19 cellular contexts compared by ENCODE assay signal in the genomic region with DNA sequence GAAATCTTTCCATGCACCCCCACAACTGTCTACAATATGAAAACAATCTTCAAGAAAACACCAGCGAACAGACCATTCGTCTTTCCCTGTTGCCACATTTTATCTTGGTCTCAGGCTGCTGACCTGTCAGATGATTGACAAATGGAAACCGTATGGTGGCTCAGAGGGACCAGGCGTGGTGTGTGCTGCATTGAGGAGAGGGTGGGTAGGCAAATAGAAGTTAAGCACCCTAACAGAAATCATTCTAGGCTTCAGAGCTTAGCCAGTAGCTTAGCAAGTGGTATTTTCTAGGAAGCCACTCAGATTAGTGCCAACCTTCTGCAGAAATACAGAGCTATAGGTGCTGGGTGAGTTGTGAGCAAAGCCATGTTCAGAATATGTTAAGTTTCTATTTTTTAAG.
"Had no signal": no experiment of that assay in that cellular context is flagged by ENCODE, and none has a peak within 500 bp of the region (broad histone marks: within the 10 kb centered on the region; RNA-seq: fewer than 3 reads in every experiment).

No MANE protein-coding gene starts in this region.

- H3K9me3 ChIP-seq: left ventricle myocardium inferior, neutrophil, right atrium auricular region, right lobe of liver, tibial nerve, vagina had no signal

- H3K4me1 ChIP-seq: left ventricle myocardium inferior, right atrium auricular region, right lobe of liver, tibial nerve, vagina had no signal

- H3K4me3 ChIP-seq: left ventricle myocardium inferior, lung, neural progenitor cell, right atrium auricular region, right lobe of liver, smooth muscle cell, tibial nerve, vagina had no signal

- H3K36me3 ChIP-seq: left ventricle myocardium inferior, neural progenitor cell, neutrophil, right atrium auricular region, right lobe of liver, tibial nerve, vagina had no signal

- DNase-seq: islet precursor cell; left ventricle myocardium inferior; naive B cell; natural killer cell; nephron progenitor cell; right lobe of liver; stimulated activated CD4-positive, alpha-beta T cell treated with anti-CD3 and anti-CD28 coated beads, Interleukin-1b, Interleukin-23, amount 100 ng/mL, for 48 hours; stimulated activated CD4-positive, alpha-beta T cell treated with anti-CD3 and anti-CD28 coated beads, Interleukin-2, amount 100 ng/mL, for 48 hours; stimulated activated CD4-positive, alpha-beta T cell treated with anti-CD3 and anti-CD28 coated beads, Interleukin-4, amount 100 ng/mL, for 4 hours; stimulated activated CD8-positive, alpha-beta memory T cell treated with anti-CD3 and anti-CD28 coated beads, Interleukin-4, amount 100 ng/mL, for 48 hours; stimulated activated naive CD4-positive, alpha-beta T cell treated with Interleukin-2 at 50 U/mL for 16 hours; stimulated activated naive CD8-positive, alpha-beta T cell treated with anti-CD3 and anti-CD28 coated beads, Interleukin-15, amount 100 ng/mL, for 72 hours had no signal

- H3K27me3 ChIP-seq: neural progenitor cell, neutrophil, right atrium auricular region, right lobe of liver, tibial nerve, vagina had no signal
